In genomic region chr10:5449227-5449626, GRCh38 we compare ENCODE assay signal across 12 cellular contexts. TPM values are rescaled to one million over a fixed set of nuclear protein-coding genes. Genes with fewer than 3 reads are reported as not detected.
DNase-seq lines count a peak whose midpoint lies in the region; ATAC-seq and TF ChIP-seq lines count a peak whose summit lies in the region.
"Had no signal": no experiment of that assay in that cellular context is flagged by ENCODE, and none has a peak within 500 bp of the region (broad histone marks: within the 10 kb centered on the region; RNA-seq: fewer than 3 reads in every experiment).

No MANE protein-coding gene starts in this region.

- peaks cover 28% of the 10 kb centered on the region for H3K36me3 Mint-ChIP-seq in stimulated activated effector memory CD8-positive, alpha-beta T cell treated with anti-CD3 and anti-CD28 coated beads, Interleukin-12 subunit alpha, Interleukin-12 subunit beta, amount 100 ng/mL, for 72 hours

- no peaks in the 10 kb centered on the region for H3K9me3 Mint-ChIP-seq in stimulated activated effector memory CD8-positive, alpha-beta T cell treated with anti-CD3 and anti-CD28 coated beads, Interleukin-12 subunit alpha, Interleukin-12 subunit beta, amount 100 ng/mL, for 72 hours
- H3K9me3 Mint-ChIP-seq: natural killer cell treated with Interleukin-12 subunit alpha and Interleukin-12 subunit beta and Interleukin-15 and Interleukin-18, amount 100 ng/mL, for 72 hours had no signal

- H3K27me3 ChIP-seq in Loucy (ENCODE audit: insufficient read depth, low read length, poor library complexity, severe bottlenecking) (no peaks in the 10 kb centered on the region), muscle layer of colon (ENCODE audit: control insufficient read depth in 1 of 2, insufficient read depth in 2 of 2, low read length in 2 of 2) (no peaks in the 10 kb centered on the region), tibial artery (no peaks in the 10 kb centered on the region)

- no peak for ATAC-seq in stimulated activated effector memory CD8-positive, alpha-beta T cell treated with anti-CD3 and anti-CD28 coated beads, Interleukin-12 subunit alpha, Interleukin-12 subunit beta, amount 100 ng/mL, for 72 hours
- no peak for ATAC-seq in GM18505 (IDR thresholded peaks at IDR 0.05; ENCODE audit: unreplicated experiment)
- ATAC-seq: natural killer cell treated with Interleukin-12 subunit alpha and Interleukin-12 subunit beta and Interleukin-15 and Interleukin-18, amount 100 ng/mL, for 72 hours had no signal

- no peak for TF ChIP-seq CTCF in Loucy (conservative IDR thresholded peaks at IDR 0.05; ENCODE audit: low read length)
- no peak for TF ChIP-seq CTCF in tibial artery (IDR thresholded peaks at IDR 0.05)

- H3K9ac ChIP-seq in Loucy (ENCODE audit: low read depth, low read length, poor library complexity, severe bottlenecking) (peak overlapping the region; percentile 71), muscle layer of colon (ENCODE audit: low read length) (peak overlapping the region; percentile 41)

- H3K4me3 ChIP-seq in Loucy (ENCODE audit: low read length, poor library complexity, severe bottlenecking): peak overlapping the region; percentile 78
- H3K4me3 ChIP-seq in muscle layer of colon (ENCODE audit: low read depth in 1 of 2, low read length in 2 of 2): peak overlapping the region in 1 of 2 donors; percentile 69
- H3K4me3 ChIP-seq in tibial artery: peak overlapping the region; percentile 66 to 76

- peak overlapping the region; percentile 80 for H3K27ac ChIP-seq in muscle layer of colon (ENCODE audit: low read depth, low read length)
- peak overlapping the region; percentile 76 to 80 for H3K27ac ChIP-seq in tibial artery

- no peak for TF ChIP-seq POLR2A in GM18505 (IDR thresholded peaks at IDR 0.05; ENCODE audit: borderline replicate concordance, extremely low read depth, insufficient read depth, insufficient read length)

- peaks cover 24% of the 10 kb centered on the region for H3K4me1 Mint-ChIP-seq in stimulated activated effector memory CD8-positive, alpha-beta T cell treated with anti-CD3 and anti-CD28 coated beads, Interleukin-12 subunit alpha, Interleukin-12 subunit beta, amount 100 ng/mL, for 72 hours

- intact Hi-C loops in tibial artery (cut with DNase I; ENCODE audit: low total_unique reads): loop anchor here (5.0 to 10.0 kb wide), 3 partner anchors 83 to 366 kb away; partner anchors contain the start of genes GDI2 and TASOR2

- no peak overlapping the region for H3K4me3 Mint-ChIP-seq in stimulated activated effector memory CD8-positive, alpha-beta T cell treated with anti-CD3 and anti-CD28 coated beads, Interleukin-12 subunit alpha, Interleukin-12 subunit beta, amount 100 ng/mL, for 72 hours

- 0 out of 2 replicates have a peak, but pooled peaks cover 3% of the 10 kb centered on the region for H3F3A ChIP-seq in Loucy (ENCODE audit: low read depth)

- H4K20me1 ChIP-seq in Loucy (ENCODE audit: insufficient read depth, low read length, poor library complexity, severe bottlenecking): peaks cover 53% of the 10 kb centered on the region

- H3K4me1 ChIP-seq in Loucy (ENCODE audit: insufficient read depth, low read length, poor library complexity, severe bottlenecking): peaks cover 42% of the 10 kb centered on the region
- H3K4me1 ChIP-seq in muscle layer of colon (ENCODE audit: insufficient read depth, low read length): peaks cover 27% of the 10 kb centered on the region
- peaks cover 0 to 57% (median 26%) of the 10 kb centered on the region in 4 donors for H3K4me1 ChIP-seq in tibial artery

- H3K9me2 ChIP-seq in Loucy (replicated peaks; ENCODE audit: low read depth, low read length): no peaks in the 10 kb centered on the region

- DNase-seq in dermis blood vessel endothelial cell (peak; percentile 34), tibial artery (no peak), NCI-H2171 treated with DMSO at 0.1 percent for 48 hours (lab: John Stamatoyannopoulos, UW) (no peak), NAMALWA (ENCODE audit: low spot score) (no peak)
- DNase-seq in stimulated activated effector memory CD8-positive, alpha-beta T cell treated with anti-CD3 and anti-CD28 coated beads, Interleukin-12 subunit alpha, Interleukin-12 subunit beta, amount 100 ng/mL, for 72 hours (ENCODE audit: low spot score in 2 of 2): no peak
- DNase-seq: activated naive CD4-positive, alpha-beta T cell treated with Interleukin-2 at 50 U/mL for 16 hours; NCI-H748 treated with DMSO at 0.1 percent for 48 hours had no signal

- H3K27ac Mint-ChIP-seq in stimulated activated effector memory CD8-positive, alpha-beta T cell treated with anti-CD3 and anti-CD28 coated beads, Interleukin-12 subunit alpha, Interleukin-12 subunit beta, amount 100 ng/mL, for 72 hours: no peak overlapping the region
- H3K27ac Mint-ChIP-seq: natural killer cell treated with Interleukin-12 subunit alpha and Interleukin-12 subunit beta and Interleukin-15 and Interleukin-18, amount 100 ng/mL, for 72 hours had no signal

- H3K36me3 ChIP-seq in Loucy (ENCODE audit: insufficient read depth, low read length) (peaks cover 26% of the 10 kb centered on the region), muscle layer of colon (ENCODE audit: insufficient read depth, low read length) (peaks cover 12% of the 10 kb centered on the region), tibial artery (peaks cover 21 to 24% (median 22%) of the 10 kb centered on the region in 3 donors)

- H3K9me3 ChIP-seq in Loucy (ENCODE audit: insufficient read depth, low read depth, low read length): no peaks in the 10 kb centered on the region
- no peaks in the 10 kb centered on the region for H3K9me3 ChIP-seq in muscle layer of colon (ENCODE audit: low read length)
- H3K9me3 ChIP-seq in tibial artery: no peaks in the 10 kb centered on the region

- H3K79me2 ChIP-seq in Loucy (ENCODE audit: insufficient read depth, low read length): peaks cover 64% of the 10 kb centered on the region

- H2AFZ ChIP-seq in Loucy (ENCODE audit: low read length): no peak overlapping the region

- peak overlapping the region; percentile 85 for H3K4me2 ChIP-seq in Loucy (ENCODE audit: low read depth, low read length, poor library complexity, severe bottlenecking)

RNA-seq across cellular contexts. Expression of gene NET1, which starts 36.9 kb away (rescaled TPM):
- 21.1 and 34.8 TPM in 2 replicates for total RNA-seq in dermis blood vessel endothelial cell

RNA-seq across cellular contexts. Expression of gene TUBAL3, which starts 44.6 kb away (rescaled TPM):
- 0.28 and 0.34 TPM in 2 replicates for total RNA-seq in dermis blood vessel endothelial cell

RNA-seq across cellular contexts. Expression of gene CALML5, which starts 50.1 kb away (rescaled TPM):
- not detected in 2 replicates for total RNA-seq in dermis blood vessel endothelial cell
- total RNA-seq: glomerular endothelial cell; natural killer cell treated with Interleukin-12 subunit alpha and Interleukin-12 subunit beta and Interleukin-15 and Interleukin-18, amount 100 ng/mL, for 72 hours had no signal
